ENCODE assay signal across 30 cellular contexts in the genomic region with DNA sequence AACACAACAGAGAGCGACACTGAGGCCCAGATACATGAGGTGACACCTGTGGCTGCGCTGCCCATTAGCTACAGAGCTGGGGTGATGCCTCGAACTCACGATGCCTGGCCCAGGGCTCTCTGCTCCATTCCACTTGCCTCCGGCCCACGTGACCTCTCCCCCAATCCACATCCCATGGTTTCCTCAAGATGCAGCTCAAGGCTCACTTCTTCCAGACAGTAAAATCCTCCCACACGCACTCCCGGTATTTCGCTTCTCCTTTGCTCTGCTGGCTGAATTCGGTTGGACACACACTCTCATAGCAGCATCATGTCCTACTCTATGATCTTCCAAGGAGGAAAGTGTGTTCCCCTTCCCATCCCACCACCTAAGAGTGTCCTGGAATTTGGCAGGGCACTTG.
"Had no signal": no experiment of that assay in that cellular context is flagged by ENCODE, and none has a peak within 500 bp of the region (broad histone marks: within the 10 kb centered on the region; RNA-seq: fewer than 3 reads in every experiment).

No MANE protein-coding gene starts in this region.

- H3K9me3 ChIP-seq: body of pancreas, esophagus muscularis mucosa, gastrocnemius medialis had no signal

- H3K27me3 Mint-ChIP-seq: activated CD4-positive, alpha-beta memory T cell treated with anti-CD3 and anti-CD28 coated beads for 36 hours; activated CD4-positive, alpha-beta T cell treated with anti-CD3 and anti-CD28 coated beads for 36 hours; activated CD4-positive, alpha-beta T cell treated with anti-CD3 and anti-CD28 coated beads, Interleukin-2, amount 10 ng/mL, durations not matched to agents 24 days and 14 days; activated CD8-positive, alpha-beta memory T cell treated with anti-CD3 and anti-CD28 coated beads, Interleukin-2, amount 10 ng/mL, durations not matched to agents 7 days and 5 days; activated naive CD8-positive, alpha-beta T cell; effector memory CD8-positive, alpha-beta T cell had no signal

- H3K4me3 ChIP-seq: body of pancreas, esophagus muscularis mucosa, gastrocnemius medialis had no signal

- H3K9me3 Mint-ChIP-seq: activated T-helper 1 cell treated with anti-CD3 and anti-CD28 coated beads, Interleukin-12 subunit alpha, Interleukin-12 subunit beta, Interleukin-2, Interleukin-4 antibody, amounts not matched to agents 30 ng/mL and 10 ng/mL and 1 ng/mL, durations not matched to agents 14 hours and 24 hours and 36 hours; activated T-helper 2 cell treated with anti-CD3 and anti-CD28 coated beads, Interferon-gamma antibody, Interleukin-2, Interleukin-4, amounts not matched to agents 10 μg/mL and 5 μg/mL and 100 μg/mL, durations not matched to agents 14 hours and 24 hours and 36 hours had no signal

- H3K4me1 Mint-ChIP-seq: activated CD4-positive, alpha-beta T cell treated with anti-CD3 and anti-CD28 coated beads for 36 hours; activated CD4-positive, alpha-beta T cell treated with anti-CD3 and anti-CD28 coated beads, Interleukin-2, amount 10 ng/mL, durations not matched to agents 24 days and 14 days; activated CD8-positive, alpha-beta memory T cell treated with anti-CD3 and anti-CD28 coated beads, Interleukin-2, amount 10 ng/mL, durations not matched to agents 7 days and 5 days had no signal

- H3K27ac ChIP-seq: body of pancreas, esophagus muscularis mucosa, foreskin keratinocyte, gastrocnemius medialis had no signal

- H3K27ac Mint-ChIP-seq: activated CD4-positive, alpha-beta memory T cell treated with anti-CD3 and anti-CD28 coated beads for 36 hours; activated CD4-positive, alpha-beta T cell treated with anti-CD3 and anti-CD28 coated beads for 36 hours; activated CD4-positive, alpha-beta T cell treated with anti-CD3 and anti-CD28 coated beads, Interleukin-2, amount 10 ng/mL, durations not matched to agents 24 days and 14 days; activated CD8-positive, alpha-beta memory T cell treated with anti-CD3 and anti-CD28 coated beads, Interleukin-2, amount 10 ng/mL, durations not matched to agents 7 days and 5 days; activated CD8-positive, alpha-beta T cell treated with anti-CD3 and anti-CD28 coated beads, Interleukin-2, amount 10 ng/mL, durations not matched to agents 7 days and 5 days; activated naive CD8-positive, alpha-beta T cell; activated T-helper 1 cell treated with anti-CD3 and anti-CD28 coated beads, Interleukin-12 subunit alpha, Interleukin-12 subunit beta, Interleukin-2, Interleukin-4 antibody, amounts not matched to agents 30 ng/mL and 10 ng/mL and 1 ng/mL, durations not matched to agents 14 hours and 24 hours and 36 hours; activated T-helper 2 cell treated with anti-CD3 and anti-CD28 coated beads, Interferon-gamma antibody, Interleukin-2, Interleukin-4, amounts not matched to agents 10 μg/mL and 5 μg/mL and 100 μg/mL, durations not matched to agents 14 hours and 24 hours and 36 hours; effector memory CD8-positive, alpha-beta T cell had no signal

- DNase-seq: activated CD4-positive, alpha-beta memory T cell treated with anti-CD3 and anti-CD28 coated beads for 36 hours; activated CD4-positive, alpha-beta T cell treated with anti-CD3 and anti-CD28 coated beads for 36 hours; activated CD4-positive, alpha-beta T cell treated with anti-CD3 and anti-CD28 coated beads, Interleukin-2, amount 10 ng/mL, durations not matched to agents 24 days and 14 days; activated CD4-positive, CD25-positive, alpha-beta regulatory T cell; activated CD4-positive, CD25-positive, alpha-beta regulatory T cell treated with anti-CD3 and anti-CD28 coated beads, Interleukin-2, amount 50 U/mL, for 72 hours; activated CD8-positive, alpha-beta memory T cell treated with anti-CD3 and anti-CD28 coated beads, Interleukin-2, amount 10 ng/mL, durations not matched to agents 7 days and 5 days; activated CD8-positive, alpha-beta memory T cell treated with anti-CD3 and anti-CD28 coated beads, Interleukin-2, amount 50 U/mL, for 4 hours; activated CD8-positive, alpha-beta T cell treated with anti-CD3 and anti-CD28 coated beads, Interleukin-2, amount 10 ng/mL, durations not matched to agents 7 days and 5 days; activated effector memory CD4-positive, alpha-beta T cell treated with anti-CD3 and anti-CD28 coated beads, Interleukin-2, amount 50 U/mL, for 16 hours; activated naive CD4-positive, alpha-beta T cell treated with anti-CD3 and anti-CD28 coated beads, Interleukin-2, amount 50 U/mL, for 16 hours; activated T-cell treated with anti-CD3 and anti-CD28 coated beads, Interleukin-2, amount 50 U/mL, for 1 hour; activated T-cell treated with anti-CD3 and anti-CD28 coated beads, Interleukin-2, amount 50 U/mL, for 48 hours; amygdala; aorta; body of pancreas; caudate nucleus; cortex of kidney; dermis blood vessel endothelial cell; effector CD4-positive, alpha-beta T cell; effector memory CD8-positive, alpha-beta T cell; erythroblast; foreskin keratinocyte; gastrocnemius medialis; glutamatergic neuron; T-helper 2 cell had no signal

- H3K4me3 Mint-ChIP-seq: activated CD4-positive, alpha-beta memory T cell treated with anti-CD3 and anti-CD28 coated beads for 36 hours; activated CD4-positive, alpha-beta T cell treated with anti-CD3 and anti-CD28 coated beads for 36 hours; activated CD4-positive, alpha-beta T cell treated with anti-CD3 and anti-CD28 coated beads, Interleukin-2, amount 10 ng/mL, durations not matched to agents 24 days and 14 days; activated CD8-positive, alpha-beta memory T cell treated with anti-CD3 and anti-CD28 coated beads, Interleukin-2, amount 10 ng/mL, durations not matched to agents 7 days and 5 days; activated CD8-positive, alpha-beta T cell treated with anti-CD3 and anti-CD28 coated beads, Interleukin-2, amount 10 ng/mL, durations not matched to agents 7 days and 5 days; activated naive CD8-positive, alpha-beta T cell; activated T-helper 1 cell treated with anti-CD3 and anti-CD28 coated beads, Interleukin-12 subunit alpha, Interleukin-12 subunit beta, Interleukin-2, Interleukin-4 antibody, amounts not matched to agents 30 ng/mL and 10 ng/mL and 1 ng/mL, durations not matched to agents 14 hours and 24 hours and 36 hours; effector memory CD8-positive, alpha-beta T cell had no signal

- H3K36me3 ChIP-seq: esophagus muscularis mucosa, gastrocnemius medialis had no signal

- FAIRE-seq: colon had no signal

- ATAC-seq: activated CD4-positive, alpha-beta T cell treated with anti-CD3 and anti-CD28 coated beads for 36 hours; activated CD8-positive, alpha-beta memory T cell treated with anti-CD3 and anti-CD28 coated beads, Interleukin-2, amount 10 ng/mL, durations not matched to agents 7 days and 5 days; activated CD8-positive, alpha-beta T cell treated with anti-CD3 and anti-CD28 coated beads, Interleukin-2, amount 10 ng/mL, durations not matched to agents 7 days and 5 days; body of pancreas; effector memory CD8-positive, alpha-beta T cell; foreskin keratinocyte; gastrocnemius medialis had no signal

- H3K4me1 ChIP-seq: body of pancreas, esophagus muscularis mucosa, gastrocnemius medialis had no signal

- H3K27me3 ChIP-seq: body of pancreas, esophagus muscularis mucosa, foreskin keratinocyte, gastrocnemius medialis had no signal
